19 cellular contexts compared by ENCODE assay signal in genomic region chr10:47291682-47292081, GRCh38. TPM values are rescaled to one million over a fixed set of nuclear protein-coding genes. Genes with fewer than 3 reads are reported as not detected.
A peak's percentile ranks its signal among the peaks of the same experiment; 100 is the strongest.
DNase-seq lines count a peak whose midpoint lies in the region; ATAC-seq and TF ChIP-seq lines count a peak whose summit lies in the region.
"Had no signal": no experiment of that assay in that cellular context is flagged by ENCODE, and none has a peak within 500 bp of the region (broad histone marks: within the 10 kb centered on the region; RNA-seq: fewer than 3 reads in every experiment).

No MANE protein-coding gene starts in this region.

- no peak overlapping the region for H2BK120ac ChIP-seq in neuronal stem cell (ENCODE audit: low read depth, low read length)

- no peak for TF ChIP-seq CTCF in sigmoid colon (IDR thresholded peaks at IDR 0.05)

- H2BK12ac ChIP-seq in neuronal stem cell (ENCODE audit: low read length): no peak overlapping the region

- H3K79me1 ChIP-seq in neuronal stem cell (ENCODE audit: low read depth, low read length): no peaks in the 10 kb centered on the region

- ATAC-seq in GM19395 (IDR thresholded peaks at IDR 0.05; ENCODE audit: unreplicated experiment): no peak
- ATAC-seq: A549 had no signal

- intact Hi-C loops in sigmoid colon (cut with DNase I): no loop called here

- peaks cover 9% of the 10 kb centered on the region for H3K4me1 Mint-ChIP-seq in activated T-cell treated with anti-CD3 and anti-CD28 coated beads, Interleukin-2, amount 50 U/mL, for 24 hours (ENCODE audit: low read depth)

- H3K4me1 ChIP-seq in sigmoid colon: peaks cover 0 to 7% (median 0%) of the 10 kb centered on the region in 4 donors
- H3K4me1 ChIP-seq in neuronal stem cell (ENCODE audit: control insufficient read depth in 2 of 2, insufficient read depth in 1 of 2, low read depth in 1 of 2, low read length in 2 of 2): peaks cover 9 to 13% of the 10 kb centered on the region in 2 donors
- H3K4me1 ChIP-seq: A549, Caco-2, HAP-1 had no signal

- TF ChIP-seq POLR2A in sigmoid colon (IDR thresholded peaks at IDR 0.05): no peak

- H3K36me3 ChIP-seq in sigmoid colon (no peaks in the 10 kb centered on the region), neuronal stem cell (replicated peaks in 1 of 2; ENCODE audit: control insufficient read depth in 2 of 2, insufficient read depth in 2 of 2, low read length in 2 of 2) (no peaks in the 10 kb centered on the region)
- H3K36me3 ChIP-seq: HAP-1 had no signal

- TF ChIP-seq EP300 in sigmoid colon (IDR thresholded peaks at IDR 0.05): no peak

- H4K91ac ChIP-seq in neuronal stem cell (ENCODE audit: low read depth, low read length, poor library complexity): no peak overlapping the region

- no peak overlapping the region for H3K14ac ChIP-seq in neuronal stem cell (ENCODE audit: low read length)

- no peak overlapping the region for H2BK5ac ChIP-seq in neuronal stem cell (ENCODE audit: low read length)

- H2BK15ac ChIP-seq in neuronal stem cell (ENCODE audit: low read length): no peak overlapping the region

- H3K23ac ChIP-seq in neuronal stem cell (ENCODE audit: low read depth, low read length, poor library complexity): no peak overlapping the region

- H2AFZ ChIP-seq in neuronal stem cell (ENCODE audit: low read length): no peak overlapping the region
- H2AFZ ChIP-seq: GM23248 had no signal

- H3K27me3 ChIP-seq in sigmoid colon (no peaks in the 10 kb centered on the region), neuronal stem cell (ENCODE audit: control insufficient read depth in 3 of 3, insufficient read depth in 3 of 3, low read depth in 1 of 3, low read length in 3 of 3) (peaks cover 0 to 5% (median 0%) of the 10 kb centered on the region in 3 experiments)

- no peaks in the 10 kb centered on the region for H3K9me3 ChIP-seq in sigmoid colon
- H3K9me3 ChIP-seq in neuronal stem cell (replicated peaks in 1 of 2; ENCODE audit: control insufficient read depth in 2 of 2, insufficient read depth in 1 of 2, low read depth in 1 of 2, low read length in 2 of 2): no peaks in the 10 kb centered on the region
- H3K9me3 ChIP-seq: A549, Caco-2, HAP-1 had no signal

- H3K18ac ChIP-seq in neuronal stem cell (ENCODE audit: low read length): no peak overlapping the region

- H3K4ac ChIP-seq in neuronal stem cell (ENCODE audit: low read length): no peak overlapping the region

- WGBS in sigmoid colon, 2 donors: 74 to 78% methylated on average over 3 of the region's 3 CpGs
- WGBS in neuronal stem cell (ENCODE audit: extremely low coverage in 2 of 2, insufficient read length in 2 of 2, insufficient replicate concordance in 1 of 2), 2 donors: no CpG with 5 or more reads among the region's 3 CpGs

- H3K27ac ChIP-seq in sigmoid colon (no peak overlapping the region), neuronal stem cell (replicated peaks; ENCODE audit: low read length) (no peak overlapping the region)
- H3K27ac ChIP-seq: 22Rv1, A549, C4-2B, GM23248, HL-60 had no signal

- no peaks in the 10 kb centered on the region for H3K27me3 Mint-ChIP-seq in activated T-cell treated with anti-CD3 and anti-CD28 coated beads, Interleukin-2, amount 50 U/mL, for 24 hours
- H3K27me3 Mint-ChIP-seq: CD4-positive, alpha-beta T cell had no signal

- no peak overlapping the region for H3K27ac Mint-ChIP-seq in activated T-cell treated with anti-CD3 and anti-CD28 coated beads, Interleukin-2, amount 50 U/mL, for 24 hours
- H3K27ac Mint-ChIP-seq: CD4-positive, alpha-beta T cell had no signal

- H3K9ac ChIP-seq in neuronal stem cell (ENCODE audit: low read depth, low read length, poor library complexity): no peak overlapping the region
- H3K9ac ChIP-seq: GM23248 had no signal

- DNase-seq in activated effector memory CD4-positive, alpha-beta T cell treated with anti-CD3 and anti-CD28 coated beads, Interleukin-2, amount 50 U/mL, for 16 hours: peak; percentile 51
- no peak for DNase-seq in activated effector memory CD4-positive, alpha-beta T cell treated with Interleukin-2 at 50 U/mL for 16 hours
- DNase-seq in mesenteric fat pad (ENCODE audit: low spot score) (peak; percentile 14), sigmoid colon (peak; percentile 58), neuronal stem cell (ENCODE audit: low spot score) (no peak)
- no peak for DNase-seq in activated T-cell treated with anti-CD3 and anti-CD28 coated beads, Interleukin-2, amount 50 U/mL, for 24 hours
- DNase-seq: AML-193; Caco-2; CD4-positive, alpha-beta T cell; GM23248; IMR-90 had no signal

- H4K8ac ChIP-seq in neuronal stem cell (ENCODE audit: low read depth, low read length): no peak overlapping the region

- H3K4me3 ChIP-seq in sigmoid colon (no peak overlapping the region), neuronal stem cell (ENCODE audit: low read length in 2 of 2) (no peak overlapping the region)
- H3K4me3 ChIP-seq: A549, GM23248, HAP-1 had no signal

- no peak overlapping the region for H3K4me3 Mint-ChIP-seq in activated T-cell treated with anti-CD3 and anti-CD28 coated beads, Interleukin-2, amount 50 U/mL, for 24 hours
- H3K4me3 Mint-ChIP-seq: CD4-positive, alpha-beta T cell had no signal

- no peak overlapping the region for H3K4me2 ChIP-seq in neuronal stem cell (ENCODE audit: insufficient read depth, low read length, poor library complexity, severe bottlenecking)
- H3K4me2 ChIP-seq: A549 had no signal

- H3K9me3 Mint-ChIP-seq in activated T-cell treated with anti-CD3 and anti-CD28 coated beads, Interleukin-2, amount 50 U/mL, for 24 hours: no peaks in the 10 kb centered on the region
- H3K9me3 Mint-ChIP-seq: CD4-positive, alpha-beta T cell had no signal

- no peak overlapping the region for H2AK5ac ChIP-seq in neuronal stem cell (ENCODE audit: low read depth, low read length)

- H3K36me3 Mint-ChIP-seq in activated T-cell treated with anti-CD3 and anti-CD28 coated beads, Interleukin-2, amount 50 U/mL, for 24 hours (ENCODE audit: low read depth): no peaks in the 10 kb centered on the region

RNA-seq across cellular contexts. Expression of gene GDF10, which starts 8.3 kb away (rescaled TPM):
- total RNA-seq in mesenteric fat pad (0.26 TPM), sigmoid colon (10 to 100 TPM in 1 of 4 donors, 1 to 10 TPM in 3; 3.8 to 11.9 (median 4.9) TPM)
- polyA plus RNA-seq in sigmoid colon: under 1 TPM in 1 of 3 donors, not detected in 2; 0.67 TPM
- 1.3 TPM for polyA plus RNA-seq in neuronal stem cell (2013, experiment 1 of 2)
- polyA plus RNA-seq in neuronal stem cell (2013, experiment 2 of 2): 1.5 TPM
- total RNA-seq: Caco-2, H4, IMR-90 had no signal
- polyA plus RNA-seq: BJ had no signal

RNA-seq across cellular contexts. Expression of gene GDF2, which starts 30.6 kb away (rescaled TPM):
- total RNA-seq in mesenteric fat pad (not detected), sigmoid colon (not detected)
- polyA plus RNA-seq in sigmoid colon: not detected
- not detected for polyA plus RNA-seq in neuronal stem cell (2013, experiment 1 of 2)
- not detected for polyA plus RNA-seq in neuronal stem cell (2013, experiment 2 of 2)
- total RNA-seq: Caco-2; CD4-positive, alpha-beta T cell; GM23248; H4 had no signal
- polyA plus RNA-seq: A549, BJ, GM23248, IMR-90 had no signal

RNA-seq across cellular contexts. Expression of gene RBP3, which starts 56.5 kb away (rescaled TPM):
- not detected for total RNA-seq in mesenteric fat pad
- total RNA-seq in sigmoid colon: not detected
- not detected for polyA plus RNA-seq in sigmoid colon
- not detected for polyA plus RNA-seq in neuronal stem cell (2013, experiment 1 of 2)
- not detected for polyA plus RNA-seq in neuronal stem cell (2013, experiment 2 of 2)
- total RNA-seq: Caco-2; CD4-positive, alpha-beta T cell; GM23248; H4; IMR-90 had no signal
- polyA plus RNA-seq: A549, BJ, GM23248, IMR-90 had no signal

Comparison
In these comparisons a context has a peak if more than half of its experiments do, and no peak if none do; other contexts are left out.
1. DNase-seq: peak in activated effector memory CD4-positive, alpha-beta T cell treated with anti-CD3 and anti-CD28 coated beads, Interleukin-2, amount 50 U/mL, for 16 hours (single experiment), mesenteric fat pad (single experiment) and sigmoid colon (single experiment); none in activated effector memory CD4-positive, alpha-beta T cell treated with Interleukin-2 at 50 U/mL for 16 hours (single experiment), activated T-cell treated with anti-CD3 and anti-CD28 coated beads, Interleukin-2, amount 50 U/mL, for 24 hours (single experiment) and neuronal stem cell (single experiment).